Comparison of ENCODE assay signal across 16 cellular contexts in the genomic region with DNA sequence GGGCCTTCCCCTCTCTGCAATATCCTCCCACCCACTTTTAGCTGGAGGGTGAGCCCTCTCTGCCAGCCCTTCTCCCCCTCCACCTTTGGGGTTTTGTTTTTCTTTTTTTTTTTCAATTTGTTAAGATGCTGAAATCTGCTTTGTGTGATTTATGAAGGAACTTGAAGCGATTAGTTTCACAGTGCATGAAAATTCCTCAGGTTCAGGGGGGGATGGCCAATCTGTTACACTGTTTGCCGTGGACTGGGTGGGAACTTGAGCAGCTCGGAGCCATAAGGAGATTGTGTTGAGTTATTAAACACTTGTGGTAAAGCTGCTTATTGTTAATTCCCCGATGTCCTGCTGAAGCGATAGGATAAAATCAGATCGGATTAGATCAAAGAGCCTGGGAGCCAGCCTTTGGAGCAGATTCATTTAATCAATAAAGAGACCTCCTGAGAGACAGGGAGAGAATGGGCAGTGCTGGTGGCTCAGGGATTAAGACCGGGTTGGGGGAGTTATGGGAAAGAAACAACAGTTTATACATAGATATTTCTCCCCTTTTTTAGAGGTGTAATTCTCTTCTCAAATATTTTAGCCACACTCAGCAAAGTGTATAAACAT.
DNase-seq lines count a peak whose midpoint lies in the region; ATAC-seq and TF ChIP-seq lines count a peak whose summit lies in the region.
"Had no signal": no experiment of that assay in that cellular context is flagged by ENCODE, and none has a peak within 500 bp of the region (broad histone marks: within the 10 kb centered on the region; RNA-seq: fewer than 3 reads in every experiment).

No MANE protein-coding gene starts in this region.

- no peak for ATAC-seq in right cardiac atrium

- no peaks in the 10 kb centered on the region for H3K9me3 ChIP-seq in CD8-positive, alpha-beta memory T cell (ENCODE audit: low read length)
- H3K9me3 ChIP-seq in right cardiac atrium (ENCODE audit: control insufficient read depth, low read length) (no peaks in the 10 kb centered on the region), BE2C (no peaks in the 10 kb centered on the region), prostate gland (no peaks in the 10 kb centered on the region)
- H3K9me3 ChIP-seq: BLaER1 had no signal

- no peak overlapping the region for H3K4me3 ChIP-seq in CD8-positive, alpha-beta memory T cell (ENCODE audit: low read length)
- H3K4me3 ChIP-seq in right cardiac atrium (ENCODE audit: low read length) (no peak overlapping the region), BE2C (ENCODE audit: low read depth, low read length) (no peak overlapping the region), prostate gland (no peak overlapping the region)
- H3K4me3 ChIP-seq: BLaER1 had no signal

- DNase-seq in CD8-positive, alpha-beta memory T cell: no peak
- DNase-seq in NCI-H524 treated with DMSO at 0.1 percent for 48 hours (lab: John Stamatoyannopoulos, UW) (peak; percentile 78), chondrocyte (ENCODE audit: low spot score) (no peak), mesothelial cell of epicardium (ENCODE audit: low spot score in 2 of 2, unreplicated experiment in 2 of 2) (no peak), right cardiac atrium (no peak), NCI-H2107 (lab: John Stamatoyannopoulos, UW) (no peak), BE2C (no peak), prostate gland (ENCODE audit: low spot score) (no peak)
- DNase-seq: KG1, NCI-H1048, NCI-H2081 treated with DMSO at 0.1 percent for 48 hours, NCI-H2227 treated with DMSO at 0.1 percent for 48 hours, NCI-H526, Right ventricle myocardium superior had no signal

- 93% methylated on average over 7 of the region's 7 CpGs for WGBS in right cardiac atrium
- 84% methylated on average over 7 of the region's 7 CpGs for WGBS in prostate gland

- H3K36me3 ChIP-seq in CD8-positive, alpha-beta memory T cell (ENCODE audit: insufficient read depth, low read length): no peaks in the 10 kb centered on the region
- H3K36me3 ChIP-seq in BE2C: no peaks in the 10 kb centered on the region
- no peaks in the 10 kb centered on the region for H3K36me3 ChIP-seq in prostate gland
- H3K36me3 ChIP-seq: BLaER1 had no signal

- peak overlapping the region in 4 of 7 donors; percentile 20 to 62 (median 50) for H3K4me3 Mint-ChIP-seq in CD8-positive, alpha-beta memory T cell
- H3K4me3 Mint-ChIP-seq in chondrocyte (ENCODE audit: unreplicated experiment): no peak overlapping the region
- H3K4me3 Mint-ChIP-seq in mesothelial cell of epicardium: no peak overlapping the region
- H3K4me3 Mint-ChIP-seq: HFFc6 had no signal

- CTCF ChIA-PET in CD8-positive, alpha-beta memory T cell (lab: Charles Lee): no interaction called here

- TF ChIP-seq CTCF in chondrocyte (IDR thresholded peaks at IDR 0.05) (no peak), mesothelial cell of epicardium (IDR thresholded peaks at IDR 0.05; ENCODE audit: unreplicated experiment) (no peak), BE2C (IDR thresholded peaks at IDR 0.05; ENCODE audit: low read depth, low read length) (no peak), prostate gland (IDR thresholded peaks at IDR 0.05) (no peak)

- H3K4me1 ChIP-seq in CD8-positive, alpha-beta memory T cell (ENCODE audit: insufficient read depth, low read length): no peaks in the 10 kb centered on the region
- no peaks in the 10 kb centered on the region for H3K4me1 ChIP-seq in right cardiac atrium (ENCODE audit: control insufficient read depth, insufficient read depth, low read length)
- peaks cover 5% of the 10 kb centered on the region; the same call in 1 of the 2 replicates for H3K4me1 ChIP-seq in BE2C
- H3K4me1 ChIP-seq in prostate gland (replicated peaks): peaks cover 7% of the 10 kb centered on the region
- H3K4me1 ChIP-seq: BLaER1 had no signal

- intact Hi-C loops in right cardiac atrium (cut with DNase I) (loop anchor here in 1 of 4 donors (10.0 kb wide), 1 partner anchor 138 kb away; a partner anchor contains a TSS), prostate gland (cut with DNase I) (loop anchor here (10.0 kb wide), 1 partner anchor 428 kb away; no protein-coding TSS in a partner anchor)

- H3K9me3 Mint-ChIP-seq in CD8-positive, alpha-beta memory T cell: peaks cover 0 to 3% (median 3%) of the 10 kb centered on the region in 5 donors
- no peaks in the 10 kb centered on the region for H3K9me3 Mint-ChIP-seq in chondrocyte (ENCODE audit: low read depth)
- no peaks in the 10 kb centered on the region for H3K9me3 Mint-ChIP-seq in mesothelial cell of epicardium
- H3K9me3 Mint-ChIP-seq: HFFc6 had no signal

- POLR2A ChIA-PET in CD8-positive, alpha-beta memory T cell (lab: Charles Lee): no interaction called here

- no peak for TF ChIP-seq POLR2A in prostate gland (IDR thresholded peaks at IDR 0.05)

- no peaks in the 10 kb centered on the region for H3K27me3 ChIP-seq in CD8-positive, alpha-beta memory T cell (ENCODE audit: insufficient read depth, low read length, poor library complexity, severe bottlenecking)
- H3K27me3 ChIP-seq in right cardiac atrium (ENCODE audit: control insufficient read depth, insufficient read depth) (no peaks in the 10 kb centered on the region), BE2C (no peaks in the 10 kb centered on the region), prostate gland (replicated peaks; ENCODE audit: insufficient read depth) (no peaks in the 10 kb centered on the region)
- H3K27me3 ChIP-seq: BLaER1 had no signal

- no peaks in the 10 kb centered on the region for H3K27me3 Mint-ChIP-seq in CD8-positive, alpha-beta memory T cell
- H3K27me3 Mint-ChIP-seq in chondrocyte (ENCODE audit: low read depth): no peaks in the 10 kb centered on the region
- H3K27me3 Mint-ChIP-seq in mesothelial cell of epicardium (ENCODE audit: low read depth): peaks cover 2% of the 10 kb centered on the region

- no peaks in the 10 kb centered on the region for H3K36me3 Mint-ChIP-seq in CD8-positive, alpha-beta memory T cell
- no peaks in the 10 kb centered on the region for H3K36me3 Mint-ChIP-seq in chondrocyte (ENCODE audit: low read depth)
- H3K36me3 Mint-ChIP-seq in mesothelial cell of epicardium: no peaks in the 10 kb centered on the region

- no peak overlapping the region for H3K27ac ChIP-seq in CD8-positive, alpha-beta memory T cell (ENCODE audit: low read depth, low read length)
- H3K27ac ChIP-seq in right cardiac atrium (ENCODE audit: low read length) (no peak overlapping the region), prostate gland (no peak overlapping the region)
- H3K27ac ChIP-seq: BLaER1 had no signal

- H3K4me1 Mint-ChIP-seq in CD8-positive, alpha-beta memory T cell: peaks cover 0 to 27% (median 14%) of the 10 kb centered on the region in 3 donors
- H3K4me1 Mint-ChIP-seq in chondrocyte (ENCODE audit: low read depth): peaks cover 37% of the 10 kb centered on the region
- H3K4me1 Mint-ChIP-seq in mesothelial cell of epicardium: peaks cover 36% of the 10 kb centered on the region

- H3K27ac Mint-ChIP-seq in CD8-positive, alpha-beta memory T cell: peak overlapping the region in 2 of 8 donors; percentile 3 to 33
- H3K27ac Mint-ChIP-seq in chondrocyte (ENCODE audit: unreplicated experiment) (peak overlapping the region; percentile 29), mesothelial cell of epicardium (peak overlapping the region; percentile 35)
- H3K27ac Mint-ChIP-seq: HFFc6 had no signal

Comparison
In these comparisons a context has a peak if more than half of its experiments do, and no peak if none do; other contexts are left out.
1. H3K4me3 Mint-ChIP-seq: peak in CD8-positive, alpha-beta memory T cell (4 of 7); none in chondrocyte (single experiment) and mesothelial cell of epicardium (single experiment).